29 cellular contexts compared by ENCODE assay signal in genomic region chr16:89944773-89945172, GRCh38.
DNase-seq lines count a peak whose midpoint lies in the region; ATAC-seq and TF ChIP-seq lines count a peak whose summit lies in the region.
"Had no signal": no experiment of that assay in that cellular context is flagged by ENCODE, and none has a peak within 500 bp of the region (broad histone marks: within the 10 kb centered on the region; RNA-seq: fewer than 3 reads in every experiment).

No MANE protein-coding gene starts in this region.

- H3K9me3 ChIP-seq in OCI-LY3 (ENCODE audit: insufficient read depth, low read length) = no peaks in the 10 kb centered on the region
- H3K9me3 ChIP-seq: BE2C, esophagus squamous epithelium, heart left ventricle, uterus had no signal

- peaks cover 39% of the 10 kb centered on the region for H3K4me1 Mint-ChIP-seq in stimulated activated memory B cell treated with anti-CD40 and anti-IgM and Interleukin-4, amounts not matched to agents 10 μg/mL and 1 μg/mL and 100 μg/mL, for 72 hours

- 0 out of 2 replicates have a peak, but pooled peaks cover under 1% of the 10 kb centered on the region for H3K27me3 ChIP-seq in OCI-LY3 (ENCODE audit: low read depth, low read length)
- H3K27me3 ChIP-seq: BE2C, uterus had no signal

- POLR2A ChIA-PET in GM10248 (lab: Yijun Ruan, JAX) = no interaction called here

- H3K79me2 ChIP-seq in OCI-LY3 (ENCODE audit: low read length) = peaks cover 8% of the 10 kb centered on the region

- ATAC-seq in HG02981 (IDR thresholded peaks at IDR 0.05; ENCODE audit: unreplicated experiment) = peak; percentile 36
- ATAC-seq in stimulated activated memory B cell treated with anti-CD40 and anti-IgM and Interleukin-4, amounts not matched to agents 10 μg/mL and 1 μg/mL and 100 μg/mL, for 72 hours = peak; percentile 59
- ATAC-seq: activated CD8-positive, alpha-beta T cell treated with anti-CD3 and anti-CD28 coated beads for 36 hours; activated T-helper 17 cell treated with anti-CD3 and anti-CD28 coated beads, Interleukin-2, amount 50 U/mL, for 72 hours; foreskin keratinocyte; heart left ventricle; PC-3; stimulated activated naive CD8-positive, alpha-beta T cell treated with anti-CD3 and anti-CD28 coated beads, Interleukin-15, Interleukin-2, amounts not matched to agents 100 U/mL and 50 U/mL, for 24 hours had no signal

- no peak overlapping the region for H3K9ac ChIP-seq in OCI-LY3 (ENCODE audit: low read length)

- H3K27ac Mint-ChIP-seq in stimulated activated memory B cell treated with anti-CD40 and anti-IgM and Interleukin-4, amounts not matched to agents 10 μg/mL and 1 μg/mL and 100 μg/mL, for 72 hours = peak overlapping the region; percentile 0
- H3K27ac Mint-ChIP-seq: activated CD8-positive, alpha-beta T cell treated with anti-CD3 and anti-CD28 coated beads for 36 hours; activated naive CD4-positive, alpha-beta T cell treated with anti-CD3 and anti-CD28 coated beads, Interleukin-2, amount 10 ng/mL, durations not matched to agents 7 days and 5 days; activated T-helper 17 cell treated with anti-CD3 and anti-CD28 coated beads, Interleukin-2, amount 50 U/mL, for 72 hours; brain; CD8-positive, alpha-beta memory T cell had no signal

- TF ChIP-seq CTCF in GM10248 (IDR thresholded peaks at IDR 0.05; ENCODE audit: control extremely low read depth, extremely low read depth, low read depth, missing control alignments) (no peak), OCI-LY3 (IDR thresholded peaks at IDR 0.05; ENCODE audit: low read depth, low read length) (no peak)

- peak overlapping the region; percentile 42 for H3K4me2 ChIP-seq in OCI-LY3 (ENCODE audit: low read length)

- no peak overlapping the region for H2AFZ ChIP-seq in OCI-LY3 (ENCODE audit: low read depth, low read length)

- H3K36me3 Mint-ChIP-seq in stimulated activated memory B cell treated with anti-CD40 and anti-IgM and Interleukin-4, amounts not matched to agents 10 μg/mL and 1 μg/mL and 100 μg/mL, for 72 hours = peaks cover 5% of the 10 kb centered on the region
- H3K36me3 Mint-ChIP-seq: activated naive CD4-positive, alpha-beta T cell treated with anti-CD3 and anti-CD28 coated beads, Interleukin-2, amount 10 ng/mL, durations not matched to agents 7 days and 5 days had no signal

- peaks cover 39% of the 10 kb centered on the region for H3K27me3 Mint-ChIP-seq in stimulated activated memory B cell treated with anti-CD40 and anti-IgM and Interleukin-4, amounts not matched to agents 10 μg/mL and 1 μg/mL and 100 μg/mL, for 72 hours

- H3K36me3 ChIP-seq in OCI-LY3 (replicated peaks; ENCODE audit: low read depth, low read length) = peaks cover 1% of the 10 kb centered on the region
- H3K36me3 ChIP-seq: BE2C, esophagus squamous epithelium, heart left ventricle, uterus had no signal

- H3K27ac ChIP-seq in OCI-LY3 (ENCODE audit: low read length) = peak overlapping the region; percentile 22; the same call in 1 of the 2 replicates
- H3K27ac ChIP-seq: esophagus squamous epithelium, foreskin keratinocyte, heart left ventricle, skin epidermis, uterus had no signal

- DNase-seq in GM10248 (ENCODE audit: extremely low spot score) = peak; percentile 67
- DNase-seq in LoVo (ENCODE audit: low spot score) = no peak
- no peak for DNase-seq in amygdala (lab: John Stamatoyannopoulos, UW)
- DNase-seq in kidney tubule cell (ENCODE audit: low spot score) = no peak
- DNase-seq: ACHN; activated CD8-positive, alpha-beta memory T cell treated with anti-CD3 and anti-CD28 coated beads, Interleukin-2, amount 50 U/mL, for 48 hours; activated CD8-positive, alpha-beta T cell treated with anti-CD3 and anti-CD28 coated beads for 36 hours; activated naive CD4-positive, alpha-beta T cell treated with anti-CD3 and anti-CD28 coated beads, Interleukin-2, amount 10 ng/mL, durations not matched to agents 7 days and 5 days; BE2C; CD8-positive, alpha-beta memory T cell; cerebellar nuclear complex; dermis blood vessel endothelial cell; esophagus squamous epithelium; foreskin keratinocyte; kidney; NCI-H1092 treated with DMSO at 0.1 percent for 48 hours; NCI-H187; NCI-H82; PC-3; Right ventricle myocardium superior; stimulated activated naive CD8-positive, alpha-beta T cell treated with anti-CD3 and anti-CD28 coated beads, Interleukin-15, Interleukin-2, amounts not matched to agents 100 U/mL and 50 U/mL, for 24 hours; uterus had no signal

- H3K4me3 Mint-ChIP-seq in stimulated activated memory B cell treated with anti-CD40 and anti-IgM and Interleukin-4, amounts not matched to agents 10 μg/mL and 1 μg/mL and 100 μg/mL, for 72 hours = no peak overlapping the region
- H3K4me3 Mint-ChIP-seq: activated CD8-positive, alpha-beta T cell treated with anti-CD3 and anti-CD28 coated beads for 36 hours; activated naive CD4-positive, alpha-beta T cell treated with anti-CD3 and anti-CD28 coated beads, Interleukin-2, amount 10 ng/mL, durations not matched to agents 7 days and 5 days; activated T-helper 17 cell treated with anti-CD3 and anti-CD28 coated beads, Interleukin-2, amount 50 U/mL, for 72 hours; brain; CD8-positive, alpha-beta memory T cell had no signal

- peak overlapping the region; percentile 3; the same call in 1 of the 2 replicates for H3K4me3 ChIP-seq in OCI-LY3 (ENCODE audit: low read length)
- H3K4me3 ChIP-seq: esophagus squamous epithelium, heart left ventricle, skin epidermis, uterus had no signal

- H3K9me3 Mint-ChIP-seq in stimulated activated memory B cell treated with anti-CD40 and anti-IgM and Interleukin-4, amounts not matched to agents 10 μg/mL and 1 μg/mL and 100 μg/mL, for 72 hours = peaks cover 3% of the 10 kb centered on the region
- H3K9me3 Mint-ChIP-seq: activated CD8-positive, alpha-beta T cell treated with anti-CD3 and anti-CD28 coated beads for 36 hours; activated naive CD4-positive, alpha-beta T cell treated with anti-CD3 and anti-CD28 coated beads, Interleukin-2, amount 10 ng/mL, durations not matched to agents 7 days and 5 days; activated T-helper 17 cell treated with anti-CD3 and anti-CD28 coated beads, Interleukin-2, amount 50 U/mL, for 72 hours; brain; CD8-positive, alpha-beta memory T cell had no signal

- H4K20me1 ChIP-seq in OCI-LY3 (ENCODE audit: insufficient read depth, low read length) = no peaks in the 10 kb centered on the region

- CTCF ChIA-PET in GM10248 (lab: Yijun Ruan, JAX) = interaction anchor here (2.7 kb wide), 1 partner anchor 35 kb away, joined by 12 read pairs; no protein-coding TSS in a partner anchor

- peaks cover 43% of the 10 kb centered on the region for H3K4me1 ChIP-seq in OCI-LY3 (ENCODE audit: low read length)
- H3K4me1 ChIP-seq: BE2C, foreskin keratinocyte had no signal
